In genomic region chr16:89401641-89402445, GRCh38 we compare ENCODE assay signal across 11 cellular contexts.
DNase-seq lines count a peak whose midpoint lies in the region; ATAC-seq and TF ChIP-seq lines count a peak whose summit lies in the region.
"Had no signal": no experiment of that assay in that cellular context is flagged by ENCODE, and none has a peak within 500 bp of the region (broad histone marks: within the 10 kb centered on the region; RNA-seq: fewer than 3 reads in every experiment).

No MANE protein-coding gene starts in this region.

- no peak for ATAC-seq in activated T-cell treated with anti-CD3 and anti-CD28 coated beads, Interleukin-2, amount 50 U/mL, for 72 hours (replicated peaks in 1 of 2)
- no peak for ATAC-seq in activated CD8-positive, alpha-beta T cell treated with anti-CD3 and anti-CD28 coated beads for 36 hours
- no peak for ATAC-seq in stimulated activated effector memory CD8-positive, alpha-beta T cell treated with anti-CD3 and anti-CD28 coated beads, Interleukin-12 subunit alpha, Interleukin-12 subunit beta, amount 100 ng/mL, for 72 hours
- ATAC-seq: PC-3 had no signal

- no peak overlapping the region for H3K4me3 Mint-ChIP-seq in activated T-cell treated with anti-CD3 and anti-CD28 coated beads, Interleukin-2, amount 50 U/mL, for 72 hours
- H3K4me3 Mint-ChIP-seq in activated CD8-positive, alpha-beta T cell treated with anti-CD3 and anti-CD28 coated beads for 36 hours, result no peak overlapping the region
- H3K4me3 Mint-ChIP-seq in stimulated activated effector memory CD8-positive, alpha-beta T cell treated with anti-CD3 and anti-CD28 coated beads, Interleukin-12 subunit alpha, Interleukin-12 subunit beta, amount 100 ng/mL, for 72 hours, result peak overlapping the region; percentile 7

- POLR2A ChIA-PET in activated CD8-positive, alpha-beta T cell treated with anti-CD3 and anti-CD28 coated beads for 36 hours (lab: Charles Lee), result interaction anchor here (0.6 kb wide), 1 partner anchor 12 kb away, joined by 3 read pairs; no protein-coding TSS in a partner anchor

- intact Hi-C loops in activated CD8-positive, alpha-beta T cell treated with anti-CD3 and anti-CD28 coated beads for 36 hours (cut with micrococcal nuclease), result no loop called here

- H3K4me3 ChIP-seq in fibroblast of villous mesenchyme (ENCODE audit: low read depth, low read length), result no peak overlapping the region

- H3K27me3 Mint-ChIP-seq in activated T-cell treated with anti-CD3 and anti-CD28 coated beads, Interleukin-2, amount 50 U/mL, for 72 hours (ENCODE audit: low read depth), result no peaks in the 10 kb centered on the region
- no peaks in the 10 kb centered on the region for H3K27me3 Mint-ChIP-seq in activated CD8-positive, alpha-beta T cell treated with anti-CD3 and anti-CD28 coated beads for 36 hours

- H3K36me3 Mint-ChIP-seq in activated T-cell treated with anti-CD3 and anti-CD28 coated beads, Interleukin-2, amount 50 U/mL, for 72 hours (ENCODE audit: insufficient read depth in 2 of 2), result peaks cover 1 to 12% of the 10 kb centered on the region in 2 donors
- peaks cover 29% of the 10 kb centered on the region for H3K36me3 Mint-ChIP-seq in activated CD8-positive, alpha-beta T cell treated with anti-CD3 and anti-CD28 coated beads for 36 hours (ENCODE audit: low read depth)
- peaks cover 47% of the 10 kb centered on the region for H3K36me3 Mint-ChIP-seq in stimulated activated effector memory CD8-positive, alpha-beta T cell treated with anti-CD3 and anti-CD28 coated beads, Interleukin-12 subunit alpha, Interleukin-12 subunit beta, amount 100 ng/mL, for 72 hours

- H3K27ac Mint-ChIP-seq in activated T-cell treated with anti-CD3 and anti-CD28 coated beads, Interleukin-2, amount 50 U/mL, for 72 hours, result peak overlapping the region; percentile 35
- H3K27ac Mint-ChIP-seq in activated CD8-positive, alpha-beta T cell treated with anti-CD3 and anti-CD28 coated beads for 36 hours, result peak overlapping the region; percentile 73
- H3K27ac Mint-ChIP-seq in stimulated activated effector memory CD8-positive, alpha-beta T cell treated with anti-CD3 and anti-CD28 coated beads, Interleukin-12 subunit alpha, Interleukin-12 subunit beta, amount 100 ng/mL, for 72 hours, result peak overlapping the region; percentile 78

- CTCF ChIA-PET in activated CD8-positive, alpha-beta T cell treated with anti-CD3 and anti-CD28 coated beads for 36 hours (lab: Charles Lee), result interaction anchor here (1.0 kb wide), 1 partner anchor 10 kb away, joined by 3 read pairs; no protein-coding TSS in a partner anchor

- peaks cover 61% of the 10 kb centered on the region for H3K4me1 Mint-ChIP-seq in activated T-cell treated with anti-CD3 and anti-CD28 coated beads, Interleukin-2, amount 50 U/mL, for 72 hours (ENCODE audit: low read depth)
- peaks cover 77% of the 10 kb centered on the region for H3K4me1 Mint-ChIP-seq in activated CD8-positive, alpha-beta T cell treated with anti-CD3 and anti-CD28 coated beads for 36 hours (ENCODE audit: low read depth)
- peaks cover 68% of the 10 kb centered on the region for H3K4me1 Mint-ChIP-seq in stimulated activated effector memory CD8-positive, alpha-beta T cell treated with anti-CD3 and anti-CD28 coated beads, Interleukin-12 subunit alpha, Interleukin-12 subunit beta, amount 100 ng/mL, for 72 hours

- H3K9me3 Mint-ChIP-seq in activated T-cell treated with anti-CD3 and anti-CD28 coated beads, Interleukin-2, amount 50 U/mL, for 72 hours, result no peaks in the 10 kb centered on the region
- no peaks in the 10 kb centered on the region for H3K9me3 Mint-ChIP-seq in activated CD8-positive, alpha-beta T cell treated with anti-CD3 and anti-CD28 coated beads for 36 hours
- H3K9me3 Mint-ChIP-seq in stimulated activated effector memory CD8-positive, alpha-beta T cell treated with anti-CD3 and anti-CD28 coated beads, Interleukin-12 subunit alpha, Interleukin-12 subunit beta, amount 100 ng/mL, for 72 hours, result no peaks in the 10 kb centered on the region

- no peak for TF ChIP-seq CTCF in activated CD8-positive, alpha-beta T cell treated with anti-CD3 and anti-CD28 coated beads for 36 hours (IDR thresholded peaks at IDR 0.05)
- TF ChIP-seq CTCF in fibroblast of villous mesenchyme (IDR thresholded peaks at IDR 0.05; ENCODE audit: insufficient read depth, low read depth, low read length), result no peak

- no peak for DNase-seq in activated T-cell treated with anti-CD3 and anti-CD28 coated beads, Interleukin-2, amount 50 U/mL, for 72 hours
- DNase-seq in activated T-cell treated with anti-CD3 and anti-CD28 coated beads for 4 hours (no peak), fibroblast of villous mesenchyme (ENCODE audit: low read depth) (peak; percentile 87), middle frontal gyrus (ENCODE audit: extremely low spot score, low spot score) (no peak), superior temporal gyrus (ENCODE audit: extremely low spot score) (no peak), DMS 273 treated with DMSO at 0.1 percent for 48 hours (lab: John Stamatoyannopoulos, UW) (no peak)
- no peak for DNase-seq in activated CD8-positive, alpha-beta T cell treated with anti-CD3 and anti-CD28 coated beads for 36 hours
- no peak for DNase-seq in stimulated activated effector memory CD8-positive, alpha-beta T cell treated with anti-CD3 and anti-CD28 coated beads, Interleukin-12 subunit alpha, Interleukin-12 subunit beta, amount 100 ng/mL, for 72 hours (ENCODE audit: low spot score in 2 of 2)
- DNase-seq: effector CD8-positive, alpha-beta T cell; PC-3; stimulated activated naive CD4-positive, alpha-beta T cell had no signal
